In the genomic region with DNA sequence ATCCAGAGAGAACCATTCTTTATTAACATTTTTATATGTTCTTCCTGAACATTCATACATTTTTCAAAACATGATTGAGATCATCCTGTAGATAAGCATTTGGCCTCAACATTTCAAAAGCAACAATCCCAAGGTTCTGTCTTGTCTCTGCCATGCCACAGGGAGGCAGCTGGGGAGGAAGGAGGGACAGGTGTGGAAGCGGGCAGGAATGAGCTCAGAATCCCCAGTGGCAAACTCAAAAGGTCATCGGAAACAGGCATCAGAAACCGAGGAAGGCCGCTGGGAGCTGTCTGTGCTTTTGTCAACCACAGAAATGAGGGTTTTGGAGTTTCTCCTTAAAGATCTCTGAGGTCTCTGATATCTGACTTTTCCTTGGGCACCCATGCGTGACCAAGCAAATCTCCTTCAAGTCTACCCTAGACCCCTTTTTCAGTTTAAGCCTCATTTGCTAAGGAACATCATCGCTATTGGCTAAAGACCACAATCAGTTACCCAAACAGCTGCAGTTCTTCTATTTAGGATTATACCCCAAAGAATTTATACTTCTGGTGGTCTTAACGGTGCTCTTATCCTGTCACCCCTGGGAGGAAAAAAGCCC, we compare ENCODE assay signal across 14 cellular contexts.
"Had no signal": no experiment of that assay in that cellular context is flagged by ENCODE, and none has a peak within 500 bp of the region (broad histone marks: within the 10 kb centered on the region; RNA-seq: fewer than 3 reads in every experiment).

No MANE protein-coding gene starts in this region.

- H3K9me3 Mint-ChIP-seq: activated CD8-positive, alpha-beta T cell treated with anti-CD3 and anti-CD28 coated beads for 36 hours; central memory CD8-positive, alpha-beta T cell; naive B cell had no signal

- H3K4me3 ChIP-seq: hepatocyte, lung, right atrium auricular region, skin epidermis, testis had no signal

- H3K36me3 ChIP-seq: neutrophil, right atrium auricular region had no signal

- H3K27ac Mint-ChIP-seq: activated CD8-positive, alpha-beta T cell treated with anti-CD3 and anti-CD28 coated beads for 36 hours had no signal

- DNase-seq: activated CD8-positive, alpha-beta memory T cell treated with anti-CD3 and anti-CD28 coated beads, Interleukin-2, amount 50 U/mL, for 48 hours; activated CD8-positive, alpha-beta T cell treated with anti-CD3 and anti-CD28 coated beads for 36 hours; activated naive CD4-positive, alpha-beta T cell treated with Interleukin-2 at 50 U/mL for 16 hours; dermis blood vessel endothelial cell; naive B cell; posterior cingulate gyrus; T1000; testis had no signal

- H3K27me3 ChIP-seq: hepatocyte, right atrium auricular region, testis had no signal

- H3K9me3 ChIP-seq: neutrophil, right atrium auricular region, testis had no signal

- H3K27me3 Mint-ChIP-seq: activated CD8-positive, alpha-beta T cell treated with anti-CD3 and anti-CD28 coated beads for 36 hours; central memory CD8-positive, alpha-beta T cell had no signal

- H3K4me3 Mint-ChIP-seq: activated CD8-positive, alpha-beta T cell treated with anti-CD3 and anti-CD28 coated beads for 36 hours; central memory CD8-positive, alpha-beta T cell; naive B cell had no signal

- H3K36me3 Mint-ChIP-seq: naive B cell had no signal

- H3K27ac ChIP-seq: hepatocyte, neutrophil had no signal

- ATAC-seq: activated CD8-positive, alpha-beta T cell treated with anti-CD3 and anti-CD28 coated beads for 36 hours had no signal
